In the genomic region with DNA sequence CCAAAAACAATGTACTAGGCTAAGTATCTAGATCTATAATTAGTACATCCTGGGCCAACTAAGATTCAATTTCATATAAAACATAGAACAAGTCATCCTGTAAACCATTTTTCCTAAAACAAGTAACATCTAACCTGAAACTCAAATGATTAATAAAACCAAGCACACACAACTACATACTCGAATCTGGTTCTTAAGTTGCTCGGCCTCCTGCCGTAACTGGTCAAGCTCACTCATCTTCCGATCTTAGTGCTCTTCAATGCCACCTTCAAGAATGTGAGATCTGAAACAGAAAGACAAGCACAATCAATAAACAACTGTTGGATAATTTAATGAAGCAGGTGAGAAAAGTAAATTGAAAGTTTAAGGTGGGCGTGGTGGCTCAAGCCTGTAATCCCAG, we compare ENCODE assay signal across 16 cellular contexts. TPM values are rescaled to one million over a fixed set of nuclear protein-coding genes. Genes with fewer than 3 reads are reported as not detected.
DNase-seq lines count a peak whose midpoint lies in the region; ATAC-seq and TF ChIP-seq lines count a peak whose summit lies in the region.
"Had no signal": no experiment of that assay in that cellular context is flagged by ENCODE, and none has a peak within 500 bp of the region (broad histone marks: within the 10 kb centered on the region; RNA-seq: fewer than 3 reads in every experiment).

No MANE protein-coding gene starts in this region.

- H3K4me3 Mint-ChIP-seq in activated naive CD4-positive, alpha-beta T cell treated with anti-CD3 and anti-CD28 coated beads for 36 hours, result no peak overlapping the region
- peak overlapping the region; percentile 15 for H3K4me3 Mint-ChIP-seq in T-helper 17 cell
- H3K4me3 Mint-ChIP-seq in central memory CD8-positive, alpha-beta T cell, result peak overlapping the region; percentile 7
- H3K4me3 Mint-ChIP-seq in stimulated activated naive B cell treated with anti-CD40 and anti-IgM and Interleukin-4, amounts not matched to agents 10 μg/mL and 1 μg/mL and 100 μg/mL, for 72 hours, result peak overlapping the region in 1 of 2 donors; percentile 23
- H3K4me3 Mint-ChIP-seq: type B pancreatic cell had no signal

- H3K4me1 Mint-ChIP-seq in activated naive CD4-positive, alpha-beta T cell treated with anti-CD3 and anti-CD28 coated beads for 36 hours (ENCODE audit: low read depth), result peaks cover 35% of the 10 kb centered on the region
- H3K4me1 Mint-ChIP-seq in T-helper 17 cell, result peaks cover 12% of the 10 kb centered on the region
- H3K4me1 Mint-ChIP-seq in central memory CD8-positive, alpha-beta T cell, result peaks cover 36% of the 10 kb centered on the region
- peaks cover 22 to 34% of the 10 kb centered on the region in 2 donors for H3K4me1 Mint-ChIP-seq in stimulated activated naive B cell treated with anti-CD40 and anti-IgM and Interleukin-4, amounts not matched to agents 10 μg/mL and 1 μg/mL and 100 μg/mL, for 72 hours

- H3K36me3 Mint-ChIP-seq in activated naive CD4-positive, alpha-beta T cell treated with anti-CD3 and anti-CD28 coated beads for 36 hours (ENCODE audit: low read depth), result peaks cover 20% of the 10 kb centered on the region
- H3K36me3 Mint-ChIP-seq in T-helper 17 cell (ENCODE audit: low read depth), result no peaks in the 10 kb centered on the region
- H3K36me3 Mint-ChIP-seq in central memory CD8-positive, alpha-beta T cell (ENCODE audit: insufficient read depth), result peaks cover 37% of the 10 kb centered on the region
- peaks cover 18 to 21% of the 10 kb centered on the region in 2 donors for H3K36me3 Mint-ChIP-seq in stimulated activated naive B cell treated with anti-CD40 and anti-IgM and Interleukin-4, amounts not matched to agents 10 μg/mL and 1 μg/mL and 100 μg/mL, for 72 hours

- no peak overlapping the region for H3K4me3 ChIP-seq in suprapubic skin
- H3K4me3 ChIP-seq: coronary artery had no signal

- CTCF ChIA-PET in activated naive CD4-positive, alpha-beta T cell treated with anti-CD3 and anti-CD28 coated beads for 36 hours (lab: Charles Lee), result interaction anchor here (0.6 kb wide), 1 partner anchor 53 kb away, joined by 5 read pairs; no protein-coding TSS in a partner anchor

- TF ChIP-seq CTCF in suprapubic skin (IDR thresholded peaks at IDR 0.05), result no peak

- H3K4me1 ChIP-seq in suprapubic skin, result peaks cover 20% of the 10 kb centered on the region

- WGBS in suprapubic skin, result 95% methylated on average over 5 of the region's 5 CpGs

- DNase-seq in activated naive CD4-positive, alpha-beta T cell treated with anti-CD3 and anti-CD28 coated beads for 36 hours, result no peak
- DNase-seq in activated naive CD4-positive, alpha-beta T cell (lab: John Stamatoyannopoulos, UW), result no peak
- DNase-seq in T-helper 17 cell (no peak), suprapubic skin (ENCODE audit: low spot score in 2 of 2) (no peak), H4 (ENCODE audit: low spot score) (no peak)
- no peak for DNase-seq in central memory CD8-positive, alpha-beta T cell (ENCODE audit: low spot score in 2 of 2)
- DNase-seq in stimulated activated naive B cell treated with anti-CD40 and anti-IgM and Interleukin-4, amounts not matched to agents 10 μg/mL and 1 μg/mL and 100 μg/mL, for 72 hours, result no peak
- DNase-seq: activated CD4-positive, alpha-beta T cell treated with anti-CD3 and anti-CD28 coated beads, Interleukin-2, amount 50 U/mL, for 4 hours; foreskin fibroblast; NCI-H1436; NCI-H2171 treated with DMSO at 0.1 percent for 48 hours had no signal

- H3K9me3 Mint-ChIP-seq in activated naive CD4-positive, alpha-beta T cell treated with anti-CD3 and anti-CD28 coated beads for 36 hours, result no peaks in the 10 kb centered on the region
- H3K9me3 Mint-ChIP-seq in central memory CD8-positive, alpha-beta T cell, result no peaks in the 10 kb centered on the region
- H3K9me3 Mint-ChIP-seq in stimulated activated naive B cell treated with anti-CD40 and anti-IgM and Interleukin-4, amounts not matched to agents 10 μg/mL and 1 μg/mL and 100 μg/mL, for 72 hours, result no peaks in the 10 kb centered on the region
- H3K9me3 Mint-ChIP-seq: type B pancreatic cell had no signal

- H3K36me3 ChIP-seq in suprapubic skin, result peaks cover 33% of the 10 kb centered on the region

- ATAC-seq in T-helper 17 cell (no peak), GM18498 (IDR thresholded peaks at IDR 0.05; ENCODE audit: unreplicated experiment) (no peak)
- ATAC-seq in central memory CD8-positive, alpha-beta T cell (replicated peaks; ENCODE audit: extremely low read depth, poor library complexity, severe bottlenecking), result no peak
- ATAC-seq in stimulated activated naive B cell treated with anti-CD40 and anti-IgM and Interleukin-4, amounts not matched to agents 10 μg/mL and 1 μg/mL and 100 μg/mL, for 72 hours (replicated peaks), result no peak
- ATAC-seq: HepG2 had no signal

- no peaks in the 10 kb centered on the region for H3K9me3 ChIP-seq in T-helper 17 cell (ENCODE audit: control insufficient read depth, low read length, poor library complexity, severe bottlenecking)
- H3K9me3 ChIP-seq in suprapubic skin, result no peaks in the 10 kb centered on the region
- H3K9me3 ChIP-seq: neutrophil had no signal

- no peak overlapping the region for H3K27ac ChIP-seq in suprapubic skin
- H3K27ac ChIP-seq: coronary artery, neutrophil had no signal

- no peaks in the 10 kb centered on the region for H3K27me3 Mint-ChIP-seq in activated naive CD4-positive, alpha-beta T cell treated with anti-CD3 and anti-CD28 coated beads for 36 hours (ENCODE audit: low read depth)
- no peaks in the 10 kb centered on the region for H3K27me3 Mint-ChIP-seq in T-helper 17 cell
- no peaks in the 10 kb centered on the region for H3K27me3 Mint-ChIP-seq in central memory CD8-positive, alpha-beta T cell
- H3K27me3 Mint-ChIP-seq in stimulated activated naive B cell treated with anti-CD40 and anti-IgM and Interleukin-4, amounts not matched to agents 10 μg/mL and 1 μg/mL and 100 μg/mL, for 72 hours, result no peaks in the 10 kb centered on the region
- H3K27me3 Mint-ChIP-seq: type B pancreatic cell had no signal

- intact Hi-C loops in activated naive CD4-positive, alpha-beta T cell treated with anti-CD3 and anti-CD28 coated beads for 36 hours (cut with micrococcal nuclease), result loop anchor here (5.0 kb wide), 1 partner anchor 67 kb away; the partner anchor contains the start of gene GNB1

- TF ChIP-seq EP300 in suprapubic skin (IDR thresholded peaks at IDR 0.05), result no peak

- no peaks in the 10 kb centered on the region for H3K27me3 ChIP-seq in suprapubic skin
- H3K27me3 ChIP-seq: neutrophil had no signal

- TF ChIP-seq POLR2A in suprapubic skin (IDR thresholded peaks at IDR 0.05), result no peak

- H3K27ac Mint-ChIP-seq in activated naive CD4-positive, alpha-beta T cell treated with anti-CD3 and anti-CD28 coated beads for 36 hours, result peak overlapping the region; percentile 46
- H3K27ac Mint-ChIP-seq in T-helper 17 cell, result peak overlapping the region; percentile 84
- H3K27ac Mint-ChIP-seq in central memory CD8-positive, alpha-beta T cell (ENCODE audit: low read depth), result peak overlapping the region; percentile 70
- peak overlapping the region; percentile 39 for H3K27ac Mint-ChIP-seq in stimulated activated naive B cell treated with anti-CD40 and anti-IgM and Interleukin-4, amounts not matched to agents 10 μg/mL and 1 μg/mL and 100 μg/mL, for 72 hours
- H3K27ac Mint-ChIP-seq: type B pancreatic cell had no signal

RNA-seq across cellular contexts. Expression of gene NADK, which starts 46.9 kb away (rescaled TPM):
- 10 to 100 TPM; 42.1 to 43.6 TPM for total RNA-seq in activated naive CD4-positive, alpha-beta T cell treated with anti-CD3 and anti-CD28 coated beads for 36 hours
- 10 to 100 TPM; 54.8 to 61.5 TPM for total RNA-seq in T-helper 17 cell
- 10 to 100 TPM; 55.5 to 78.3 (median 64.1) TPM for total RNA-seq in suprapubic skin
- total RNA-seq in H4 (2014; rRNA removed; shearing (Covaris generic)), result 27.4 and 36.7 TPM in 2 replicates
